In genomic region chr16:57522960-57523359, GRCh38 we compare ENCODE assay signal across 18 cellular contexts.
DNase-seq lines count a peak whose midpoint lies in the region; ATAC-seq and TF ChIP-seq lines count a peak whose summit lies in the region.
"Had no signal": no experiment of that assay in that cellular context is flagged by ENCODE, and none has a peak within 500 bp of the region (broad histone marks: within the 10 kb centered on the region; RNA-seq: fewer than 3 reads in every experiment).

No MANE protein-coding gene starts in this region.

- H3K9me2 ChIP-seq in DOHH2 (replicated peaks; ENCODE audit: control insufficient read depth, low read length) = no peaks in the 10 kb centered on the region

- H3K4me3 ChIP-seq in DOHH2 (ENCODE audit: low read length) (peak overlapping the region; percentile 36), tibial artery (peak overlapping the region; percentile 17 to 20)
- H3K4me3 ChIP-seq: GM23248 had no signal

- H3K4me1 ChIP-seq in DOHH2 (ENCODE audit: control insufficient read depth, low read length) (peaks cover 39% of the 10 kb centered on the region), tibial artery (peaks cover 0 to 16% (median 3%) of the 10 kb centered on the region in 4 donors)

- no peaks in the 10 kb centered on the region for H4K20me1 ChIP-seq in DOHH2 (ENCODE audit: control insufficient read depth, insufficient read depth, low read depth, low read length)

- H3K79me2 ChIP-seq in DOHH2 (ENCODE audit: control insufficient read depth, low read length) = no peaks in the 10 kb centered on the region

- H3K27ac Mint-ChIP-seq in effector memory CD8-positive, alpha-beta T cell = peak overlapping the region; percentile 25 to 26

- peaks cover 12% of the 10 kb centered on the region for H3F3A ChIP-seq in DOHH2 (ENCODE audit: control insufficient read depth, insufficient read depth)

- no peak for ATAC-seq in effector memory CD8-positive, alpha-beta T cell (replicated peaks)
- ATAC-seq in GM18858 (IDR thresholded peaks at IDR 0.05; ENCODE audit: unreplicated experiment) (no peak), HG03520 (IDR thresholded peaks at IDR 0.05; ENCODE audit: unreplicated experiment) (no peak)
- ATAC-seq: SK-N-SH treated with all-trans-retinoic acid at 6 μM for 48 hours had no signal

- H3K36me3 ChIP-seq in DOHH2 (ENCODE audit: control insufficient read depth, low read length) (peaks cover 4% of the 10 kb centered on the region; the same call in 1 of the 2 replicates), tibial artery (peaks cover 7 to 52% (median 9%) of the 10 kb centered on the region in 3 donors)

- H3K4me1 Mint-ChIP-seq in effector memory CD8-positive, alpha-beta T cell (ENCODE audit: low read depth in 2 of 2) = peaks cover 11 to 12% of the 10 kb centered on the region in 2 donors

- H3K27ac ChIP-seq in DOHH2 (ENCODE audit: low read depth, low read length) (peak overlapping the region; percentile 67), tibial artery (peak overlapping the region; percentile 7 to 38)
- H3K27ac ChIP-seq: GM23248 had no signal

- H3K9me3 ChIP-seq in DOHH2 (ENCODE audit: control insufficient read depth, insufficient read depth, low read length) = no peaks in the 10 kb centered on the region
- H3K9me3 ChIP-seq in tibial artery = no peaks in the 10 kb centered on the region
- H3K9me3 ChIP-seq: Caco-2 had no signal

- H3K36me3 Mint-ChIP-seq in effector memory CD8-positive, alpha-beta T cell (ENCODE audit: insufficient read depth) = peaks cover 13% of the 10 kb centered on the region

- H3K27me3 ChIP-seq in DOHH2 (ENCODE audit: control insufficient read depth, low read length) = no peaks in the 10 kb centered on the region
- H3K27me3 ChIP-seq in tibial artery = no peaks in the 10 kb centered on the region

- H3K9me3 Mint-ChIP-seq in effector memory CD8-positive, alpha-beta T cell = no peaks in the 10 kb centered on the region

- TF ChIP-seq CTCF in DOHH2 (IDR thresholded peaks at IDR 0.05; ENCODE audit: low read depth, low read length, poor library complexity, severe bottlenecking) = no peak
- TF ChIP-seq CTCF in tibial artery (IDR thresholded peaks at IDR 0.05) = no peak

- DNase-seq in MV-4-11 (lab: John Stamatoyannopoulos, UW) (peak; percentile 34), tibial artery (no peak), putamen (ENCODE audit: low spot score) (no peak)
- no peak for DNase-seq in effector memory CD8-positive, alpha-beta T cell
- DNase-seq: Caco-2, DMS53, GM23248, MM.1S, NCI-H1417 treated with DMSO at 0.1 percent for 48 hours, NCI-H2029, NCI-H2171 treated with DMSO at 0.1 percent for 48 hours, NCI-H510A, NCI-H82, SHP77 had no signal

- H3K4me2 ChIP-seq in DOHH2 (ENCODE audit: low read length) = peak overlapping the region; percentile 61

- intact Hi-C loops in tibial artery (cut with DNase I; ENCODE audit: low total_unique reads) = no loop called here

- no peak overlapping the region for H3K4me3 Mint-ChIP-seq in effector memory CD8-positive, alpha-beta T cell

- H3K27me3 Mint-ChIP-seq in effector memory CD8-positive, alpha-beta T cell = no peaks in the 10 kb centered on the region
